In the genomic region with DNA sequence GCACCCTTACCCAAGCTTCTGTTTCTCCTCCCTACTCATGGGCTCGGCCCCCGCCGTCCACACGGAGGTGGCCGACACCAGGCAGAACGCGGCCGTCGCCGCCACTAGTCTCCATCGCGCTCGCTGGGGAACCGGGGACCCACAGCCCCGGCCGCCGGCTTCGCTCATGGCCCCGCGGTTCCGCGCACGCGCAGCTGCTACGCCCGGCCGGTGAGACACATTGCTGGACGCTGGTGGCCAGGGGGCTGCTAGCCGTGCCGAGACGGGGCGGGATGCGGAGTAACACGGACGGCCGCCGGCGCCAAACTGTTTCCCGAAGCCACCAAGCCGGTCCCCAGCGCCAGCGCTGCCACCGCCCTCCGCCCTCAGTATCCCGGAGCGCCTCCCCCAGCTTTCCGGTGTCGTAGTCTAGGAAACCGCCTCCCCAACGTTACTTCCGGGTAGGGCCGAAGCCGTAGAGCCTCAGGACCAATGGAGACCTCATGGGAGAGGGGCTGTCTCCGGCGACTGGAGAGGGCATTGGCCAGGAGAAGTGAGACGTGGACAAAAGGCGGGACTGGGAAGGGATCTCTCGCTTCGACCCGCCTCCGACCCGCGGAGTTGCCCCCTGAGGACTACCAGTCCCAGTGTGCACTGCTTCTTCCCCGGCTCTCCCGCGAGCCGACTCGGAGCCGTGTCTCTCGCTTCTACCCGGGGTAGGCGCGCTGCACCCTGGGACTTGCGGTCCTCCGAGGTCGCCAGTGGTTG, we compare ENCODE assay signal across 1 cellular context.
TF ChIP-seq lines count a peak whose summit lies in the region.

A gene with protein sequence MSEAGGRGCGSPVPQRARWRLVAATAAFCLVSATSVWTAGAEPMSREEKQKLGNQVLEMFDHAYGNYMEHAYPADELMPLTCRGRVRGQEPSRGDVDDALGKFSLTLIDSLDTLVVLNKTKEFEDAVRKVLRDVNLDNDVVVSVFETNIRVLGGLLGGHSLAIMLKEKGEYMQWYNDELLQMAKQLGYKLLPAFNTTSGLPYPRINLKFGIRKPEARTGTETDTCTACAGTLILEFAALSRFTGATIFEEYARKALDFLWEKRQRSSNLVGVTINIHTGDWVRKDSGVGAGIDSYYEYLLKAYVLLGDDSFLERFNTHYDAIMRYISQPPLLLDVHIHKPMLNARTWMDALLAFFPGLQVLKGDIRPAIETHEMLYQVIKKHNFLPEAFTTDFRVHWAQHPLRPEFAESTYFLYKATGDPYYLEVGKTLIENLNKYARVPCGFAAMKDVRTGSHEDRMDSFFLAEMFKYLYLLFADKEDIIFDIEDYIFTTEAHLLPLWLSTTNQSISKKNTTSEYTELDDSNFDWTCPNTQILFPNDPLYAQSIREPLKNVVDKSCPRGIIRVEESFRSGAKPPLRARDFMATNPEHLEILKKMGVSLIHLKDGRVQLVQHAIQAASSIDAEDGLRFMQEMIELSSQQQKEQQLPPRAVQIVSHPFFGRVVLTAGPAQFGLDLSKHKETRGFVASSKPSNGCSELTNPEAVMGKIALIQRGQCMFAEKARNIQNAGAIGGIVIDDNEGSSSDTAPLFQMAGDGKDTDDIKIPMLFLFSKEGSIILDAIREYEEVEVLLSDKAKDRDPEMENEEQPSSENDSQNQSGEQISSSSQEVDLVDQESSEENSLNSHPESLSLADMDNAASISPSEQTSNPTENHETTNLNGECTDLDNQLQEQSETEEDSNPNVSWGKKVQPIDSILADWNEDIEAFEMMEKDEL (minus strand): TSS at position 380 of the 747 bp plus-strand sequence. CDS start 212 bp downstream, at position 168.

TF ChIP-seq in K562, 482 proteins besides CTCF, POLR2A, EP300 and RAD21 (continued from another document and continues in another):
- TF ChIP-seq, protein P1, sequence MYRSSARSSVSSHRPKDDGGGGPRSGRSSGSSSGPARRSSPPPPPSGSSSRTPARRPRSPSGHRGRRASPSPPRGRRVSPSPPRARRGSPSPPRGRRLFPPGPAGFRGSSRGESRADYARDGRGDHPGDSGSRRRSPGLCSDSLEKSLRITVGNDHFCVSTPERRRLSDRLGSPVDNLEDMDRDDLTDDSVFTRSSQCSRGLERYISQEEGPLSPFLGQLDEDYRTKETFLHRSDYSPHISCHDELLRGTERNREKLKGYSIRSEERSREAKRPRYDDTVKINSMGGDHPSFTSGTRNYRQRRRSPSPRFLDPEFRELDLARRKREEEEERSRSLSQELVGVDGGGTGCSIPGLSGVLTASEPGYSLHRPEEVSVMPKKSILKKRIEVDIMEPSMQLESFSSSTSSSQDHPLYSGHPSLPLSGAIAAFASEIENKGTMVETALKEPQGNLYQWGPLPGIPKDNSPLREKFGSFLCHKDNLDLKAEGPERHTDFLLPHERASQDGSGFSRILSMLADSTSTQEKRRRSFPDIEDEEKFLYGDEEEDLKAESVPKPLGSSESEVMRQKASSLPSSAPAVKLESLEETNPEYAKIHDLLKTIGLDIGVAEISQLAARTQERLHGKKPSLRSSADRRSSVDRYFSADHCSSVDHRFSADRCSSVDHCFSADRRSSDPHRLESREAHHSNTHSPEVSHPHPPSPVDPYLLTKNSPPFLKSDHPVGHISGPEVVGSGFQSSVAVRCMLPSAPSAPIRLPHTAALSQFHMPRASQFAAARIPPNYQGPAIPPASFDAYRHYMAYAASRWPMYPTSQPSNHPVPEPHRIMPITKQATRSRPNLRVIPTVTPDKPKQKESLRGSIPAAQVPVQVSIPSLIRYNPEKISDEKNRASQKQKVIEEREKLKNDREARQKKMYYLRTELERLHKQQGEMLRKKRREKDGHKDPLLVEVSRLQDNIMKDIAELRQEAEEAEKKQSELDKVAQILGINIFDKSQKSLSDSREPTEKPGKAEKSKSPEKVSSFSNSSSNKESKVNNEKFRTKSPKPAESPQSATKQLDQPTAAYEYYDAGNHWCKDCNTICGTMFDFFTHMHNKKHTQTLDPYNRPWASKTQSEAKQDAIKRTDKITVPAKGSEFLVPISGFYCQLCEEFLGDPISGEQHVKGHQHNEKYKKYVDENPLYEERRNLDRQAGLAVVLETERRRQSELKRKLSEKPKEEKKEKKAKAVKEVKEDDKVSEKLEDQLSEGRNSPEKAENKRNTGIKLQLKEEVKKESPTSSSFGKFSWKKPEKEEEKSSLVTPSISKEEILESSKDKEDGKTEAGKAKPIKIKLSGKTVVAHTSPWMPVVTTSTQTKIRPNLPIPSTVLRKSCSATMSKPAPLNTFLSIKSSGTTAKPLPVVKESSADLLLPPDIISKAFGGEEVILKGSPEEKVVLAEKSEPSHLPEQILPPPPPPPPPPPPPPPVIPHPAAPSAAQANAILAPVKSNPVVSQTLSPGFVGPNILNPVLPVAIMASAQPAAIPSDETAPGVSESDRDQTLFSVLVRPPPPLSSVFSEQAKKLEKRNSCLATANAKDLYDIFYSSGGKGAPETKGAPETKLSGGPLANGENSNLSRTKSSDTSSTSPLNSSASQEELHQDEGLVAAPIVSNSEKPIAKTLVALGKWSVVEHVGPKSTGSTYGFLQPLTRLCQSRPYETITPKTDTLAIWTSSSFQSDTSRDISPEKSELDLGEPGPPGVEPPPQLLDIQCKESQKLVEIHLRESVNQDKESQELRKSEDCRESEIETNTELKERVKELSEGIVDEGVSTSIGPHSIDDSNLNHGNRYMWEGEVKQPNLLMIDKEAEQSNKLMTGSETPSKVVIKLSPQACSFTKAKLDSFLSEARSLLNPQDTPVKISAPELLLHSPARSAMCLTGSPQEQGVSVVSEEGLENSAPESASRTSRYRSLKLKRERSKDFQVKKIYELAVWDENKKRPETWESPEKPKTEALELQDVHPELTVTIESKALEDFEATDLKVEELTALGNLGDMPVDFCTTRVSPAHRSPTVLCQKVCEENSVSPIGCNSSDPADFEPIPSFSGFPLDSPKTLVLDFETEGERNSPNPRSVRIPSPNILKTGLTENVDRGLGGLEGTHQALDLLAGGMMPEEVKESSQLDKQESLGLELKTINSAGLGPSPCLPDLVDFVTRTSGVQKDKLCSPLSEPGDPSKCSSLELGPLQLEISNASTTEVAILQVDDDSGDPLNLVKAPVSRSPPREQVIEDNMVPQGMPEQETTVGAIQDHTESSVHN (IDR thresholded peaks at IDR 0.05; ENCODE audit: borderline replicate concordance in 1 of 2, low read depth in 1 of 2), result no peak
- TF ChIP-seq PPARD (CRISPR knock-in tag; IDR thresholded peaks at IDR 0.05), result no peak
- no peak for TF ChIP-seq ARHGAP35 (IDR thresholded peaks at IDR 0.05; ENCODE audit: partially characterized antibody)
- TF ChIP-seq, protein P2, sequence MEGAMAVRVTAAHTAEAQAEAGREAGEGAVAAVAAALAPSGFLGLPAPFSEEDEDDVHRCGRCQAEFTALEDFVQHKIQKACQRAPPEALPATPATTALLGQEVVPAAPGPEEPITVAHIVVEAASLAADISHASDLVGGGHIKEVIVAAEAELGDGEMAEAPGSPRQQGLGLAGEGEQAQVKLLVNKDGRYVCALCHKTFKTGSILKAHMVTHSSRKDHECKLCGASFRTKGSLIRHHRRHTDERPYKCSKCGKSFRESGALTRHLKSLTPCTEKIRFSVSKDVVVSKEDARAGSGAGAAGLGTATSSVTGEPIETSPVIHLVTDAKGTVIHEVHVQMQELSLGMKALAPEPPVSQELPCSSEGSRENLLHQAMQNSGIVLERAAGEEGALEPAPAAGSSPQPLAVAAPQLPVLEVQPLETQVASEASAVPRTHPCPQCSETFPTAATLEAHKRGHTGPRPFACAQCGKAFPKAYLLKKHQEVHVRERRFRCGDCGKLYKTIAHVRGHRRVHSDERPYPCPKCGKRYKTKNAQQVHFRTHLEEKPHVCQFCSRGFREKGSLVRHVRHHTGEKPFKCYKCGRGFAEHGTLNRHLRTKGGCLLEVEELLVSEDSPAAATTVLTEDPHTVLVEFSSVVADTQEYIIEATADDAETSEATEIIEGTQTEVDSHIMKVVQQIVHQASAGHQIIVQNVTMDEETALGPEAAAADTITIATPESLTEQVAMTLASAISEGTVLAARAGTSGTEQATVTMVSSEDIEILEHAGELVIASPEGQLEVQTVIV (CRISPR knock-in tag; IDR thresholded peaks at IDR 0.05; ENCODE audit: borderline replicate concordance), result no peak
- TF ChIP-seq KLF13 (tag; IDR thresholded peaks at IDR 0.05; ENCODE audit: borderline replicate concordance, low read depth), result no peak; the same call in 1 of the 2 replicates
- no peak for TF ChIP-seq HMG20A (CRISPR knock-in tag; conservative IDR thresholded peaks at IDR 0.05)
- no peak; the same call in 1 of the 2 replicates for TF ChIP-seq ATF1 (CRISPR knock-in tag; IDR thresholded peaks at IDR 0.05)
- peak; percentile 98 for TF ChIP-seq ATF1 (tag; IDR thresholded peaks at IDR 0.05)
- TF ChIP-seq SAP30 (IDR thresholded peaks at IDR 0.05; ENCODE audit: borderline replicate concordance, insufficient read depth, low read depth, low read length, poor library complexity, severe bottlenecking), result no peak
- TF ChIP-seq ZKSCAN1 (IDR thresholded peaks at IDR 0.05; ENCODE audit: low read depth, low read length), result peak; percentile 6; the same call in 1 of the 2 replicates
- TF ChIP-seq, protein P3, sequence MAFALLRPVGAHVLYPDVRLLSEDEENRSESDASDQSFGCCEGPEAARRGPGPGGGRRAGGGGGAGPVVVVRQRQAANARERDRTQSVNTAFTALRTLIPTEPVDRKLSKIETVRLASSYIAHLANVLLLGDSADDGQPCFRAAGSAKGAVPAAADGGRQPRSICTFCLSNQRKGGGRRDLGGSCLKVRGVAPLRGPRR (CRISPR knock-in tag; IDR thresholded peaks at IDR 0.05), result no peak
- no peak for TF ChIP-seq RUNX1 (IDR thresholded peaks at IDR 0.05; ENCODE audit: low read depth)
- TF ChIP-seq CC2D1A (IDR thresholded peaks at IDR 0.05), result no peak
- TF ChIP-seq, protein P4, sequence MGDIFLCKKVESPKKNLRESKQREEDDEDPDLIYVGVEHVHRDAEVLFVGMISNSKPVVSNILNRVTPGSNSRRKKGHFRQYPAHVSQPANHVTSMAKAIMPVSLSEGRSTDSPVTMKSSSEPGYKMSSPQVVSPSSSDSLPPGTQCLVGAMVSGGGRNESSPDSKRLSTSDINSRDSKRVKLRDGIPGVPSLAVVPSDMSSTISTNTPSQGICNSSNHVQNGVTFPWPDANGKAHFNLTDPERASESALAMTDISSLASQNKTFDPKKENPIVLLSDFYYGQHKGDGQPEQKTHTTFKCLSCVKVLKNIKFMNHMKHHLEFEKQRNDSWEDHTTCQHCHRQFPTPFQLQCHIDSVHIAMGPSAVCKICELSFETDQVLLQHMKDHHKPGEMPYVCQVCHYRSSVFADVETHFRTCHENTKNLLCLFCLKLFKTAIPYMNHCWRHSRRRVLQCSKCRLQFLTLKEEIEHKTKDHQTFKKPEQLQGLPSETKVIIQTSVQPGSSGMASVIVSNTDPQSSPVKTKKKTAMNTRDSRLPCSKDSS (IDR thresholded peaks at IDR 0.05; ENCODE audit: low read depth, partially characterized antibody), result no peak
- no peak for TF ChIP-seq CAMTA2 (CRISPR knock-in tag; conservative IDR thresholded peaks at IDR 0.05)
- no peak for TF ChIP-seq HOXB6 (CRISPR knock-in tag; IDR thresholded peaks at IDR 0.05; ENCODE audit: borderline replicate concordance)
- TF ChIP-seq, protein P5, sequence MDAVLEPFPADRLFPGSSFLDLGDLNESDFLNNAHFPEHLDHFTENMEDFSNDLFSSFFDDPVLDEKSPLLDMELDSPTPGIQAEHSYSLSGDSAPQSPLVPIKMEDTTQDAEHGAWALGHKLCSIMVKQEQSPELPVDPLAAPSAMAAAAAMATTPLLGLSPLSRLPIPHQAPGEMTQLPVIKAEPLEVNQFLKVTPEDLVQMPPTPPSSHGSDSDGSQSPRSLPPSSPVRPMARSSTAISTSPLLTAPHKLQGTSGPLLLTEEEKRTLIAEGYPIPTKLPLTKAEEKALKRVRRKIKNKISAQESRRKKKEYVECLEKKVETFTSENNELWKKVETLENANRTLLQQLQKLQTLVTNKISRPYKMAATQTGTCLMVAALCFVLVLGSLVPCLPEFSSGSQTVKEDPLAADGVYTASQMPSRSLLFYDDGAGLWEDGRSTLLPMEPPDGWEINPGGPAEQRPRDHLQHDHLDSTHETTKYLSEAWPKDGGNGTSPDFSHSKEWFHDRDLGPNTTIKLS (IDR thresholded peaks at IDR 0.05; ENCODE audit: borderline replicate concordance, low read depth), result peak; percentile 98
- TF ChIP-seq SMC3 (conservative IDR thresholded peaks at IDR 0.05; ENCODE audit: insufficient read depth, low read depth, low read length), result no peak
- TF ChIP-seq NFIC (IDR thresholded peaks at IDR 0.05), result peak; percentile 65
- TF ChIP-seq, protein P6, sequence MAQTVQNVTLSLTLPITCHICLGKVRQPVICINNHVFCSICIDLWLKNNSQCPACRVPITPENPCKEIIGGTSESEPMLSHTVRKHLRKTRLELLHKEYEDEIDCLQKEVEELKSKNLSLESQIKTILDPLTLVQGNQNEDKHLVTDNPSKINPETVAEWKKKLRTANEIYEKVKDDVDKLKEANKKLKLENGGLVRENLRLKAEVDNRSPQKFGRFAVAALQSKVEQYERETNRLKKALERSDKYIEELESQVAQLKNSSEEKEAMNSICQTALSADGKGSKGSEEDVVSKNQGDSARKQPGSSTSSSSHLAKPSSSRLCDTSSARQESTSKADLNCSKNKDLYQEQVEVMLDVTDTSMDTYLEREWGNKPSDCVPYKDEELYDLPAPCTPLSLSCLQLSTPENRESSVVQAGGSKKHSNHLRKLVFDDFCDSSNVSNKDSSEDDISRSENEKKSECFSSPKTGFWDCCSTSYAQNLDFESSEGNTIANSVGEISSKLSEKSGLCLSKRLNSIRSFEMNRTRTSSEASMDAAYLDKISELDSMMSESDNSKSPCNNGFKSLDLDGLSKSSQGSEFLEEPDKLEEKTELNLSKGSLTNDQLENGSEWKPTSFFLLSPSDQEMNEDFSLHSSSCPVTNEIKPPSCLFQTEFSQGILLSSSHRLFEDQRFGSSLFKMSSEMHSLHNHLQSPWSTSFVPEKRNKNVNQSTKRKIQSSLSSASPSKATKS (CRISPR knock-in tag; IDR thresholded peaks at IDR 0.05), result 0 out of 2 replicates have a peak, but pooled peaks have one; percentile 12
- TF ChIP-seq, protein P7, sequence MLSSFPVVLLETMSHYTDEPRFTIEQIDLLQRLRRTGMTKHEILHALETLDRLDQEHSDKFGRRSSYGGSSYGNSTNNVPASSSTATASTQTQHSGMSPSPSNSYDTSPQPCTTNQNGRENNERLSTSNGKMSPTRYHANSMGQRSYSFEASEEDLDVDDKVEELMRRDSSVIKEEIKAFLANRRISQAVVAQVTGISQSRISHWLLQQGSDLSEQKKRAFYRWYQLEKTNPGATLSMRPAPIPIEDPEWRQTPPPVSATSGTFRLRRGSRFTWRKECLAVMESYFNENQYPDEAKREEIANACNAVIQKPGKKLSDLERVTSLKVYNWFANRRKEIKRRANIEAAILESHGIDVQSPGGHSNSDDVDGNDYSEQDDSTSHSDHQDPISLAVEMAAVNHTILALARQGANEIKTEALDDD (IDR thresholded peaks at IDR 0.05), result no peak
- TF ChIP-seq, protein P8, sequence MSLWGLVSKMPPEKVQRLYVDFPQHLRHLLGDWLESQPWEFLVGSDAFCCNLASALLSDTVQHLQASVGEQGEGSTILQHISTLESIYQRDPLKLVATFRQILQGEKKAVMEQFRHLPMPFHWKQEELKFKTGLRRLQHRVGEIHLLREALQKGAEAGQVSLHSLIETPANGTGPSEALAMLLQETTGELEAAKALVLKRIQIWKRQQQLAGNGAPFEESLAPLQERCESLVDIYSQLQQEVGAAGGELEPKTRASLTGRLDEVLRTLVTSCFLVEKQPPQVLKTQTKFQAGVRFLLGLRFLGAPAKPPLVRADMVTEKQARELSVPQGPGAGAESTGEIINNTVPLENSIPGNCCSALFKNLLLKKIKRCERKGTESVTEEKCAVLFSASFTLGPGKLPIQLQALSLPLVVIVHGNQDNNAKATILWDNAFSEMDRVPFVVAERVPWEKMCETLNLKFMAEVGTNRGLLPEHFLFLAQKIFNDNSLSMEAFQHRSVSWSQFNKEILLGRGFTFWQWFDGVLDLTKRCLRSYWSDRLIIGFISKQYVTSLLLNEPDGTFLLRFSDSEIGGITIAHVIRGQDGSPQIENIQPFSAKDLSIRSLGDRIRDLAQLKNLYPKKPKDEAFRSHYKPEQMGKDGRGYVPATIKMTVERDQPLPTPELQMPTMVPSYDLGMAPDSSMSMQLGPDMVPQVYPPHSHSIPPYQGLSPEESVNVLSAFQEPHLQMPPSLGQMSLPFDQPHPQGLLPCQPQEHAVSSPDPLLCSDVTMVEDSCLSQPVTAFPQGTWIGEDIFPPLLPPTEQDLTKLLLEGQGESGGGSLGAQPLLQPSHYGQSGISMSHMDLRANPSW (CRISPR knock-in tag; IDR thresholded peaks at IDR 0.05), result 0 out of 2 replicates have a peak, but pooled peaks have one; percentile 43
